ENCODE assay signal across 9 cellular contexts in the genomic region with DNA sequence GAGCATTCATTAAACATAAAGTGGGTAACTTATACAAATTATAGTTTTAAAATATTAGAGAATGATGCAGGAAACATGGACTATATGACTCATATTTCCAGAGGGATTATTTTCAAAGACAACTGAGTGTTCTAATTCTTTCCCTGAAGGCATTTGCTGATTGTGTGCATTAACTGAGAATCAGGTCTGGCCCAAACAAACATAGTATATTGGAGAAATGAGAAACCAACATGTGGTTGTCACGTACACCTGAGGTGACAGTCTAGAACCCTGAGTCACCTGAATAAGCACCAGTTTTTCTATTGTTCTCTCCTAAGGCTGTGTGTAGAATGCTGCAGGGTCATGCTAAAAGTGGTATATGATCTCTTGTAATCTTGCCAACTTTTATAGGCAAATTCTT.
"Had no signal": no experiment of that assay in that cellular context is flagged by ENCODE, and none has a peak within 500 bp of the region (broad histone marks: within the 10 kb centered on the region; RNA-seq: fewer than 3 reads in every experiment).

No MANE protein-coding gene starts in this region.

- H3K27ac ChIP-seq: GM23248 had no signal

- DNase-seq: GM23248, GOT3, H7, HFFc6, IMR-90, KG1 had no signal

- H3K36me3 ChIP-seq: HAP-1 had no signal

- H3K4me1 ChIP-seq: HAP-1 had no signal

- ATAC-seq: HCT116, K562 had no signal

- H3K9me3 ChIP-seq: HAP-1 had no signal

- H3K4me3 ChIP-seq: GM23248, HAP-1, K562 had no signal

- H3K9ac ChIP-seq: GM23248 had no signal
